22 cellular contexts compared by ENCODE assay signal in the genomic region with DNA sequence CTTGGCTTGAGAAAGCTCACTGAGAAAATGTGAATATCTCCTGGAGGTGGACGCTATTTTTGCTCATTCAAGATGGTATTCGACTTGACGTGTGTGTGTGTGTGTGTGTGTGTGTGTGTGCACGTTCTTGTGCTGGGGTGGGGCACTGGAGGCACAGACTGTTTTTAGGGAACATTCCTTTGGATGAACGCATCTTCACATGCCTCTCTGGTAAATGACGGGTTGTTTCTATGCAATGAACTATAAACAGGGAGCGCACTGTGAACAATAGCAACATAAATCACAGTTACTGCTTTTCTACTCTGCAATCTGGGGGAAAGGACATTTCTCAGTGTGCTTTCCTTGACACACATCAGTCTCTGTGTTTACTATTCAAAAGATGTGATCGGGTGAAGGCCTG.
DNase-seq lines count a peak whose midpoint lies in the region; ATAC-seq, FAIRE-seq and TF ChIP-seq lines count a peak whose summit lies in the region.
"Had no signal": no experiment of that assay in that cellular context is flagged by ENCODE, and none has a peak within 500 bp of the region (broad histone marks: within the 10 kb centered on the region; RNA-seq: fewer than 3 reads in every experiment).

No MANE protein-coding gene starts in this region.

- no peak overlapping the region for H2AFZ ChIP-seq in HepG2 (ENCODE audit: low read length)
- H2AFZ ChIP-seq: hepatocyte had no signal

- no peak for TF ChIP-seq POLR2A in HepG2 (IDR thresholded peaks at IDR 0.05; ENCODE audit: insufficient read depth in 1 of 2, low read depth in 2 of 2, low read length in 2 of 2)

- H3K4me3 ChIP-seq in adipocyte (ENCODE audit: low read length), result no peak overlapping the region
- no peak overlapping the region for H3K4me3 ChIP-seq in rectal smooth muscle tissue (ENCODE audit: low read length)
- no peak overlapping the region for H3K4me3 ChIP-seq in A673 (ENCODE audit: low read depth, low read length, poor library complexity, severe bottlenecking)
- H3K4me3 ChIP-seq in HepG2 (replicated peaks in 1 of 3; ENCODE audit: insufficient read depth in 1 of 3, low read depth in 2 of 3, low read length in 3 of 3), result no peak overlapping the region
- H3K4me3 ChIP-seq: A549, hepatocyte, smooth muscle cell had no signal

- no TSS peak for BruUV-seq in A673 (replicated peaks; lab: Mats Ljungman, UMichigan)
- BruUV-seq in HepG2 (replicated peaks; lab: Mats Ljungman, UMichigan), result no TSS peak

- FAIRE-seq in HepG2 (lab: Jason Lieb, UNC), result no peak
- FAIRE-seq: A549, GM12891 had no signal

- no peaks in the 10 kb centered on the region for H3K9me3 ChIP-seq in adipocyte (ENCODE audit: control insufficient read depth, low read length)
- H3K9me3 ChIP-seq in A673 (ENCODE audit: low read depth, low read length, poor library complexity, severe bottlenecking), result no peaks in the 10 kb centered on the region
- H3K9me3 ChIP-seq in HepG2 (ENCODE audit: low read length), result no peaks in the 10 kb centered on the region
- H3K9me3 ChIP-seq: A549 had no signal

- H3K79me2 ChIP-seq in HepG2 (ENCODE audit: insufficient read depth, low read length), result no peaks in the 10 kb centered on the region
- H3K79me2 ChIP-seq: hepatocyte had no signal

- no peak for TF ChIP-seq EP300 in HepG2 (IDR thresholded peaks at IDR 0.05; ENCODE audit: low read depth in 2 of 2, low read length in 2 of 2)
- no peak for TF ChIP-seq EP300 in HepG2 (CRISPR knock-in tag; IDR thresholded peaks at IDR 0.05; ENCODE audit: borderline replicate concordance)

- in situ Hi-C loops in HepG2 (cut with HindIII; ENCODE audit: extremely low pct_ligation_motif_present, low pct_unique_long_range_greater_than_20kb), result no loop called here

- no peaks in the 10 kb centered on the region for H4K20me1 ChIP-seq in HepG2 (ENCODE audit: insufficient read depth, low read length)

- POLR2A ChIA-PET in A673 (lab: Charles Lee; ENCODE audit: low non-redundant PET), result no interaction called here
- POLR2A ChIA-PET in HepG2 (lab: Yijun Ruan, JAX), result no interaction called here

- TF ChIP-seq CTCF in A673 (conservative IDR thresholded peaks at IDR 0.05; ENCODE audit: low read depth, low read length) (no peak), HepG2 (CRISPR knock-in tag; IDR thresholded peaks at IDR 0.05) (no peak)

- H3K9ac ChIP-seq in adipocyte (ENCODE audit: low read length) (peak overlapping the region; percentile 73), rectal smooth muscle tissue (ENCODE audit: low read length) (no peak overlapping the region), HepG2 (ENCODE audit: insufficient read depth, low read depth, low read length) (no peak overlapping the region)

- H3K36me3 ChIP-seq in adipocyte (ENCODE audit: control insufficient read depth, insufficient read depth, low read length, severe bottlenecking), result no peaks in the 10 kb centered on the region
- H3K36me3 ChIP-seq in rectal smooth muscle tissue (ENCODE audit: control insufficient read depth, insufficient read depth, low read length), result no peaks in the 10 kb centered on the region
- no peaks in the 10 kb centered on the region for H3K36me3 ChIP-seq in A673 (ENCODE audit: insufficient read depth, low read length, poor library complexity, severe bottlenecking)
- H3K36me3 ChIP-seq in HepG2 (replicated peaks in 1 of 2; ENCODE audit: control insufficient read depth in 1 of 2, insufficient read depth in 2 of 2, low read length in 2 of 2), result no peaks in the 10 kb centered on the region

- TF ChIP-seq RAD21 in HepG2 (CRISPR knock-in tag; IDR thresholded peaks at IDR 0.05), result no peak

- CTCF ChIA-PET in A673 (lab: Charles Lee) (no interaction called here), HepG2 (lab: Yijun Ruan, JAX; ENCODE audit: low intra/inter-chr PET ratio, low total read pairs) (no interaction called here)

- DNase-seq in AG20443 (ENCODE audit: low spot score), result peak; percentile 82
- DNase-seq in adipocyte (ENCODE audit: low read depth), result no peak
- peak; percentile 42 for DNase-seq in hepatic stellate cell (ENCODE audit: low spot score)
- no peak for DNase-seq in A673 (ENCODE audit: low spot score)
- no peak for DNase-seq in HepG2 (ENCODE audit: low spot score)
- DNase-seq in DMS 273 (lab: John Stamatoyannopoulos, UW; ENCODE audit: unreplicated experiment), result no peak
- DNase-seq in GF-D8 (lab: John Stamatoyannopoulos, UW), result no peak
- DNase-seq: activated naive CD8-positive, alpha-beta T cell treated with anti-CD3 and anti-CD28 coated beads for 36 hours; activated T-cell treated with anti-CD3 and anti-CD28 coated beads, Interleukin-2, amount 50 U/mL, for 72 hours; CD8-positive, alpha-beta T cell; erythroblast; MV-4-11; NCI-H2029; NCI-H526 treated with DMSO at 0.1 percent for 48 hours; SIG-M5; T-helper 17 cell had no signal

- ATAC-seq in HepG2, result no peak
- ATAC-seq: A549; activated T-cell treated with anti-CD3 and anti-CD28 coated beads, Interleukin-2, amount 50 U/mL, for 72 hours; CD8-positive, alpha-beta T cell; T-helper 17 cell; WTC11 had no signal

- intact Hi-C loops in A673 (cut with micrococcal nuclease; ENCODE audit: unreplicated experiment), result no loop called here
- intact Hi-C loops in HepG2 (cut with micrococcal nuclease; ENCODE audit: unreplicated experiment), result no loop called here

- H3K4me1 ChIP-seq in adipocyte (ENCODE audit: control insufficient read depth, insufficient read depth, low read length) (peaks cover 24% of the 10 kb centered on the region), rectal smooth muscle tissue (ENCODE audit: control insufficient read depth, insufficient read depth, low read length) (peaks cover 16% of the 10 kb centered on the region), A673 (ENCODE audit: insufficient read depth, low read length, poor library complexity, severe bottlenecking) (no peaks in the 10 kb centered on the region), HepG2 (ENCODE audit: insufficient read depth, low read length) (0 out of 2 replicates have a peak, but pooled peaks cover 6% of the 10 kb centered on the region)

- no peak overlapping the region for H3K4me2 ChIP-seq in HepG2 (ENCODE audit: low read depth, low read length)
- H3K4me2 ChIP-seq: A549, hepatocyte, smooth muscle cell had no signal

- 25% methylated on average over 8 of the region's 8 CpGs for WGBS in HepG2 (ENCODE audit: low lambda C conversion rate)

- peaks cover 6% of the 10 kb centered on the region for H3K27me3 ChIP-seq in adipocyte (replicated peaks; ENCODE audit: control insufficient read depth, insufficient read depth, low read length)
- H3K27me3 ChIP-seq in rectal smooth muscle tissue (ENCODE audit: control insufficient read depth, insufficient read depth, low read length), result no peaks in the 10 kb centered on the region
- H3K27me3 ChIP-seq in A673 (replicated peaks; ENCODE audit: insufficient read depth, low read depth, low read length, poor library complexity), result no peaks in the 10 kb centered on the region
- peaks cover 0 to 38% of the 10 kb centered on the region in 2 experiments; a peak in 4 of 5 replicates for H3K27me3 ChIP-seq in HepG2 (ENCODE audit: control insufficient read depth in 1 of 2, insufficient read depth in 2 of 2, low read length in 2 of 2)
- H3K27me3 ChIP-seq: hepatocyte had no signal

- H3K27ac ChIP-seq in rectal smooth muscle tissue (ENCODE audit: low read depth, low read length) (peak overlapping the region; percentile 89), A673 (ENCODE audit: low read depth, low read length, poor library complexity, severe bottlenecking) (no peak overlapping the region), HepG2 (ENCODE audit: extremely low read length, insufficient read depth, low read length) (no peak overlapping the region)
- H3K27ac ChIP-seq: A549 had no signal

TF ChIP-seq in HepG2, 621 proteins besides CTCF, POLR2A, EP300 and RAD21:
- TF ChIP-seq ZFP36 (IDR thresholded peaks at IDR 0.05; ENCODE audit: borderline replicate concordance, low read depth, low read length, partially characterized antibody) (no peak), SYNCRIP (IDR thresholded peaks at IDR 0.05; ENCODE audit: insufficient read depth, low read depth, low read length) (no peak), GTF2F1 (IDR thresholded peaks at IDR 0.05; ENCODE audit: low read length) (no peak)
- TF ChIP-seq, protein P1, sequence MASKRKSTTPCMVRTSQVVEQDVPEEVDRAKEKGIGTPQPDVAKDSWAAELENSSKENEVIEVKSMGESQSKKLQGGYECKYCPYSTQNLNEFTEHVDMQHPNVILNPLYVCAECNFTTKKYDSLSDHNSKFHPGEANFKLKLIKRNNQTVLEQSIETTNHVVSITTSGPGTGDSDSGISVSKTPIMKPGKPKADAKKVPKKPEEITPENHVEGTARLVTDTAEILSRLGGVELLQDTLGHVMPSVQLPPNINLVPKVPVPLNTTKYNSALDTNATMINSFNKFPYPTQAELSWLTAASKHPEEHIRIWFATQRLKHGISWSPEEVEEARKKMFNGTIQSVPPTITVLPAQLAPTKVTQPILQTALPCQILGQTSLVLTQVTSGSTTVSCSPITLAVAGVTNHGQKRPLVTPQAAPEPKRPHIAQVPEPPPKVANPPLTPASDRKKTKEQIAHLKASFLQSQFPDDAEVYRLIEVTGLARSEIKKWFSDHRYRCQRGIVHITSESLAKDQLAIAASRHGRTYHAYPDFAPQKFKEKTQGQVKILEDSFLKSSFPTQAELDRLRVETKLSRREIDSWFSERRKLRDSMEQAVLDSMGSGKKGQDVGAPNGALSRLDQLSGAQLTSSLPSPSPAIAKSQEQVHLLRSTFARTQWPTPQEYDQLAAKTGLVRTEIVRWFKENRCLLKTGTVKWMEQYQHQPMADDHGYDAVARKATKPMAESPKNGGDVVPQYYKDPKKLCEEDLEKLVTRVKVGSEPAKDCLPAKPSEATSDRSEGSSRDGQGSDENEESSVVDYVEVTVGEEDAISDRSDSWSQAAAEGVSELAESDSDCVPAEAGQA (IDR thresholded peaks at IDR 0.05; ENCODE audit: low read depth), result no peak
- TF ChIP-seq, protein P1 (CRISPR knock-in tag; IDR thresholded peaks at IDR 0.05; ENCODE audit: borderline replicate concordance), result no peak

Comparison
In these comparisons a context has a peak if more than half of its experiments do, and no peak if none do; other contexts are left out.
1. DNase-seq: peak in AG20443 (single experiment) and hepatic stellate cell (single experiment); none in adipocyte (single experiment), A673 (single experiment), HepG2 (single experiment), DMS 273 (single experiment) and GF-D8 (single experiment).